ENCODE assay signal across 1 cellular context in the genomic region with DNA sequence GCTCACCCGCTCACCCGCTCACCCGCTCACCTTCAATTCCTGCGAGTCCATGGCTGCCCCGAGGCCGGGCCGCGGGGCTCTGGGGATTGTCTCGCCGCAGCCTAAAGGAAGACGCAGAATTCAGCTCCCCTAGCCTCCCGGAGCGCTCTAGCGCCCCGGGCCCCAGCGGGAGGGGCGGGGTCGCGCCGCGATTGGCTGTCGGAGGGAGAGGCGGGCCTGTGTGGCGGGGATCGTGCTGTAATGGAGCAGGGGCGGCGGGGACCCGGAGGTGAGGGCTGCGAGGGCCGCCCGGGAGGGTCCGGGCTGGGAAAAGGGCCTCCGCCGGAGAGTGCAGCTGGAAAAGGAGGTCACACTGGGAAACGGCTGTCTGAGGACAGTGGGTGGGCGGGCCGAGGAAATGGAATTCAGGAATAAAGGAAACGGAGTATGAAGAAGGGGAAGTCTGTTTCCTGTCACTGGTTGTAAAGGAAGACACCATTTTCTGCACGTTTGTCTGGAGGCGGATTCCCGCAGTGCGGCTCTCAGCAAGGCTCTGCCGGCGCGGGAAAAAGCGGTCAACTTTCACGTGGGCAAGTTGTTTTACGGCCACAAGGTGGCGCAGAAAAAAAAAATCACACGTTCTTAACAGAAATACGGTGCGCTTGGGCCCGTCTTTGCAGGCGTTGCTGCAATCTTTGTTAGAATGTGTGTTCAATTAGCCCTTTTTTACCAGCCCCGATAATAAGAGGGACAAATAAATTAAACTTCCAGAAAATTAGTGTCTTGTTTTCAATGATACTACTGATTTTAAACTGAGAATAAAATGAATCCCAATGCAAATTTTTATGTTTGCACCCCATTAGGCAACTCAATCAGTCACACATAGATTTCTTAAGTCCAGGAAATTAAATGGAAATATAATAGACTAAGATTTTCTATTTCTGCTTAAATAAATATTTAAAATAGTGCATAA.
TF ChIP-seq lines count a peak whose summit lies in the region.

A gene (minus strand): TSS at position 122 of the 952 bp plus-strand sequence. CDS start 71 bp downstream, at position 51.

TF ChIP-seq in K562, 482 proteins besides CTCF, POLR2A, EP300 and RAD21 (continued from another document and continues in another):
- TF ChIP-seq NFRKB (IDR thresholded peaks at IDR 0.05; ENCODE audit: low read depth) (peak; percentile 95), XRCC4 (IDR thresholded peaks at IDR 0.05; ENCODE audit: extremely low read depth, insufficient read depth, insufficient read length) (no peak), ZNF23 (CRISPR knock-in tag; IDR thresholded peaks at IDR 0.05) (no peak), HMG20A (CRISPR knock-in tag; conservative IDR thresholded peaks at IDR 0.05) (no peak), TBL1XR1 (IDR thresholded peaks at IDR 0.05; ENCODE audit: low read length in 2 of 2) (peak; percentile 18 to 69; a peak in 1 of 4 replicates), MED1 (CRISPR knock-in tag; IDR thresholded peaks at IDR 0.05; ENCODE audit: borderline replicate concordance) (no peak), MXI1 (IDR thresholded peaks at IDR 0.05; ENCODE audit: low read depth, low read length) (0 out of 2 replicates have a peak, but pooled peaks have one; percentile 48), NR2C2 (CRISPR knock-in tag; IDR thresholded peaks at IDR 0.05) (no peak), NR2C2 (tag; IDR thresholded peaks at IDR 0.05) (peak; percentile 33), MIER1 (IDR thresholded peaks at IDR 0.05; ENCODE audit: low read depth) (no peak), CREB1 (IDR thresholded peaks at IDR 0.05) (peak; percentile 90), CREB1 (CRISPR knock-in tag; IDR thresholded peaks at IDR 0.05) (peak; percentile 87), RBM39 (optimal IDR thresholded peaks at IDR 0.05; ENCODE audit: low read depth, low read length) (no peak), NUFIP1 (IDR thresholded peaks at IDR 0.05; ENCODE audit: partially characterized antibody) (no peak), NR2F6 (CRISPR knock-in tag; IDR thresholded peaks at IDR 0.05) (no peak), TEAD4 (IDR thresholded peaks at IDR 0.05; ENCODE audit: low read length) (peak; percentile 49; the same call in 1 of the 2 replicates), TEAD4 (CRISPR knock-in tag; IDR thresholded peaks at IDR 0.05; ENCODE audit: borderline replicate concordance) (no peak), HDGF (IDR thresholded peaks at IDR 0.05) (no peak), ZC3H11A (IDR thresholded peaks at IDR 0.05; ENCODE audit: low read depth, low read length) (no peak), NFIX (CRISPR knock-in tag; IDR thresholded peaks at IDR 0.05; ENCODE audit: low read depth) (no peak), LEF1 (IDR thresholded peaks at IDR 0.05) (peak; percentile 69), HNRNPK (IDR thresholded peaks at IDR 0.05; ENCODE audit: low read depth, low read length, poor library complexity, severe bottlenecking) (peak; percentile 28), ERF (CRISPR knock-in tag; IDR thresholded peaks at IDR 0.05) (no peak), ZNF212 (CRISPR knock-in tag; IDR thresholded peaks at IDR 0.05) (no peak), NEUROD1 (IDR thresholded peaks at IDR 0.05; ENCODE audit: borderline replicate concordance, low read depth, low read length, partially characterized antibody) (peak; percentile 71), CCAR2 (IDR thresholded peaks at IDR 0.05; ENCODE audit: low read depth, low read length) (no peak), ZNF282 (CRISPR knock-in tag; IDR thresholded peaks at IDR 0.05) (no peak), ZNF785 (CRISPR knock-in tag; IDR thresholded peaks at IDR 0.05) (no peak), RNF2 (IDR thresholded peaks at IDR 0.05) (peak; percentile 70), TRIM24 (IDR thresholded peaks at IDR 0.05) (peak in 1 of 2 experiments; percentile 71; a peak in 1 of 4 replicates), COPS2 (conservative IDR thresholded peaks at IDR 0.05) (no peak), HNRNPLL (IDR thresholded peaks at IDR 0.05; ENCODE audit: low read depth, low read length, poor library complexity, severe bottlenecking) (peak; percentile 56), YY1 (IDR thresholded peaks at IDR 0.05; ENCODE audit: borderline replicate concordance in 1 of 3, control insufficient read depth in 1 of 3, extremely low read depth in 1 of 3, insufficient read depth in 3 of 3, insufficient read length in 1 of 3, insufficient replicate concordance in 2 of 3, low read depth in 1 of 3, low read length in 2 of 3) (peak; percentile 23 to 82 (median 73)), SOX6 (IDR thresholded peaks at IDR 0.05) (peak; percentile 66; the same call in 1 of the 2 replicates), PTBP1 (IDR thresholded peaks at IDR 0.05; ENCODE audit: low read depth, low read length) (peak; percentile 58; the same call in 1 of the 2 replicates), PML (IDR thresholded peaks at IDR 0.05; ENCODE audit: low read length) (no peak), NFXL1 (CRISPR knock-in tag; IDR thresholded peaks at IDR 0.05) (no peak), GTF2F1 (IDR thresholded peaks at IDR 0.05; ENCODE audit: low read depth, low read length) (no peak; the same call in 1 of the 2 replicates), ZNF12 (CRISPR knock-in tag; IDR thresholded peaks at IDR 0.05) (0 out of 2 replicates have a peak, but pooled peaks have one; percentile 23), POLR2G (IDR thresholded peaks at IDR 0.05; ENCODE audit: low read depth, low read length) (peak; percentile 94), ZSCAN29 (IDR thresholded peaks at IDR 0.05) (peak; percentile 70; the same call in 1 of the 2 replicates)
- TF ChIP-seq, protein P1, sequence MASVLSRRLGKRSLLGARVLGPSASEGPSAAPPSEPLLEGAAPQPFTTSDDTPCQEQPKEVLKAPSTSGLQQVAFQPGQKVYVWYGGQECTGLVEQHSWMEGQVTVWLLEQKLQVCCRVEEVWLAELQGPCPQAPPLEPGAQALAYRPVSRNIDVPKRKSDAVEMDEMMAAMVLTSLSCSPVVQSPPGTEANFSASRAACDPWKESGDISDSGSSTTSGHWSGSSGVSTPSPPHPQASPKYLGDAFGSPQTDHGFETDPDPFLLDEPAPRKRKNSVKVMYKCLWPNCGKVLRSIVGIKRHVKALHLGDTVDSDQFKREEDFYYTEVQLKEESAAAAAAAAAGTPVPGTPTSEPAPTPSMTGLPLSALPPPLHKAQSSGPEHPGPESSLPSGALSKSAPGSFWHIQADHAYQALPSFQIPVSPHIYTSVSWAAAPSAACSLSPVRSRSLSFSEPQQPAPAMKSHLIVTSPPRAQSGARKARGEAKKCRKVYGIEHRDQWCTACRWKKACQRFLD (CRISPR knock-in tag; IDR thresholded peaks at IDR 0.05) = peak; percentile 89; the same call in 1 of the 2 replicates
- TF ChIP-seq, protein P2, sequence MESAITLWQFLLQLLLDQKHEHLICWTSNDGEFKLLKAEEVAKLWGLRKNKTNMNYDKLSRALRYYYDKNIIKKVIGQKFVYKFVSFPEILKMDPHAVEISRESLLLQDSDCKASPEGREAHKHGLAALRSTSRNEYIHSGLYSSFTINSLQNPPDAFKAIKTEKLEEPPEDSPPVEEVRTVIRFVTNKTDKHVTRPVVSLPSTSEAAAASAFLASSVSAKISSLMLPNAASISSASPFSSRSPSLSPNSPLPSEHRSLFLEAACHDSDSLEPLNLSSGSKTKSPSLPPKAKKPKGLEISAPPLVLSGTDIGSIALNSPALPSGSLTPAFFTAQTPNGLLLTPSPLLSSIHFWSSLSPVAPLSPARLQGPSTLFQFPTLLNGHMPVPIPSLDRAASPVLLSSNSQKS (CRISPR knock-in tag; IDR thresholded peaks at IDR 0.05) = no peak
- TF ChIP-seq, protein P3, sequence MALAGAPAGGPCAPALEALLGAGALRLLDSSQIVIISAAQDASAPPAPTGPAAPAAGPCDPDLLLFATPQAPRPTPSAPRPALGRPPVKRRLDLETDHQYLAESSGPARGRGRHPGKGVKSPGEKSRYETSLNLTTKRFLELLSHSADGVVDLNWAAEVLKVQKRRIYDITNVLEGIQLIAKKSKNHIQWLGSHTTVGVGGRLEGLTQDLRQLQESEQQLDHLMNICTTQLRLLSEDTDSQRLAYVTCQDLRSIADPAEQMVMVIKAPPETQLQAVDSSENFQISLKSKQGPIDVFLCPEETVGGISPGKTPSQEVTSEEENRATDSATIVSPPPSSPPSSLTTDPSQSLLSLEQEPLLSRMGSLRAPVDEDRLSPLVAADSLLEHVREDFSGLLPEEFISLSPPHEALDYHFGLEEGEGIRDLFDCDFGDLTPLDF (CRISPR knock-in tag; IDR thresholded peaks at IDR 0.05) = peak; percentile 94
- TF ChIP-seq, protein P4, sequence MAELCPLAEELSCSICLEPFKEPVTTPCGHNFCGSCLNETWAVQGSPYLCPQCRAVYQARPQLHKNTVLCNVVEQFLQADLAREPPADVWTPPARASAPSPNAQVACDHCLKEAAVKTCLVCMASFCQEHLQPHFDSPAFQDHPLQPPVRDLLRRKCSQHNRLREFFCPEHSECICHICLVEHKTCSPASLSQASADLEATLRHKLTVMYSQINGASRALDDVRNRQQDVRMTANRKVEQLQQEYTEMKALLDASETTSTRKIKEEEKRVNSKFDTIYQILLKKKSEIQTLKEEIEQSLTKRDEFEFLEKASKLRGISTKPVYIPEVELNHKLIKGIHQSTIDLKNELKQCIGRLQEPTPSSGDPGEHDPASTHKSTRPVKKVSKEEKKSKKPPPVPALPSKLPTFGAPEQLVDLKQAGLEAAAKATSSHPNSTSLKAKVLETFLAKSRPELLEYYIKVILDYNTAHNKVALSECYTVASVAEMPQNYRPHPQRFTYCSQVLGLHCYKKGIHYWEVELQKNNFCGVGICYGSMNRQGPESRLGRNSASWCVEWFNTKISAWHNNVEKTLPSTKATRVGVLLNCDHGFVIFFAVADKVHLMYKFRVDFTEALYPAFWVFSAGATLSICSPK (IDR thresholded peaks at IDR 0.05; ENCODE audit: borderline replicate concordance) = no peak; the same call in 1 of the 2 replicates
- TF ChIP-seq, protein P5, sequence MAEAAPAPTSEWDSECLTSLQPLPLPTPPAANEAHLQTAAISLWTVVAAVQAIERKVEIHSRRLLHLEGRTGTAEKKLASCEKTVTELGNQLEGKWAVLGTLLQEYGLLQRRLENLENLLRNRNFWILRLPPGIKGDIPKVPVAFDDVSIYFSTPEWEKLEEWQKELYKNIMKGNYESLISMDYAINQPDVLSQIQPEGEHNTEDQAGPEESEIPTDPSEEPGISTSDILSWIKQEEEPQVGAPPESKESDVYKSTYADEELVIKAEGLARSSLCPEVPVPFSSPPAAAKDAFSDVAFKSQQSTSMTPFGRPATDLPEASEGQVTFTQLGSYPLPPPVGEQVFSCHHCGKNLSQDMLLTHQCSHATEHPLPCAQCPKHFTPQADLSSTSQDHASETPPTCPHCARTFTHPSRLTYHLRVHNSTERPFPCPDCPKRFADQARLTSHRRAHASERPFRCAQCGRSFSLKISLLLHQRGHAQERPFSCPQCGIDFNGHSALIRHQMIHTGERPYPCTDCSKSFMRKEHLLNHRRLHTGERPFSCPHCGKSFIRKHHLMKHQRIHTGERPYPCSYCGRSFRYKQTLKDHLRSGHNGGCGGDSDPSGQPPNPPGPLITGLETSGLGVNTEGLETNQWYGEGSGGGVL (CRISPR knock-in tag; IDR thresholded peaks at IDR 0.05) = no peak
- TF ChIP-seq, protein P6, sequence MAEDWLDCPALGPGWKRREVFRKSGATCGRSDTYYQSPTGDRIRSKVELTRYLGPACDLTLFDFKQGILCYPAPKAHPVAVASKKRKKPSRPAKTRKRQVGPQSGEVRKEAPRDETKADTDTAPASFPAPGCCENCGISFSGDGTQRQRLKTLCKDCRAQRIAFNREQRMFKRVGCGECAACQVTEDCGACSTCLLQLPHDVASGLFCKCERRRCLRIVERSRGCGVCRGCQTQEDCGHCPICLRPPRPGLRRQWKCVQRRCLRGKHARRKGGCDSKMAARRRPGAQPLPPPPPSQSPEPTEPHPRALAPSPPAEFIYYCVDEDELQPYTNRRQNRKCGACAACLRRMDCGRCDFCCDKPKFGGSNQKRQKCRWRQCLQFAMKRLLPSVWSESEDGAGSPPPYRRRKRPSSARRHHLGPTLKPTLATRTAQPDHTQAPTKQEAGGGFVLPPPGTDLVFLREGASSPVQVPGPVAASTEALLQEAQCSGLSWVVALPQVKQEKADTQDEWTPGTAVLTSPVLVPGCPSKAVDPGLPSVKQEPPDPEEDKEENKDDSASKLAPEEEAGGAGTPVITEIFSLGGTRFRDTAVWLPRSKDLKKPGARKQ (CRISPR knock-in tag; IDR thresholded peaks at IDR 0.05) = no peak
- TF ChIP-seq, protein P7, sequence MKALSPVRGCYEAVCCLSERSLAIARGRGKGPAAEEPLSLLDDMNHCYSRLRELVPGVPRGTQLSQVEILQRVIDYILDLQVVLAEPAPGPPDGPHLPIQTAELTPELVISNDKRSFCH (CRISPR knock-in tag; IDR thresholded peaks at IDR 0.05) = no peak
- TF ChIP-seq, protein P7 (tag; IDR thresholded peaks at IDR 0.05) = 0 out of 2 replicates have a peak, but pooled peaks have one; percentile 65
- TF ChIP-seq, protein P8, sequence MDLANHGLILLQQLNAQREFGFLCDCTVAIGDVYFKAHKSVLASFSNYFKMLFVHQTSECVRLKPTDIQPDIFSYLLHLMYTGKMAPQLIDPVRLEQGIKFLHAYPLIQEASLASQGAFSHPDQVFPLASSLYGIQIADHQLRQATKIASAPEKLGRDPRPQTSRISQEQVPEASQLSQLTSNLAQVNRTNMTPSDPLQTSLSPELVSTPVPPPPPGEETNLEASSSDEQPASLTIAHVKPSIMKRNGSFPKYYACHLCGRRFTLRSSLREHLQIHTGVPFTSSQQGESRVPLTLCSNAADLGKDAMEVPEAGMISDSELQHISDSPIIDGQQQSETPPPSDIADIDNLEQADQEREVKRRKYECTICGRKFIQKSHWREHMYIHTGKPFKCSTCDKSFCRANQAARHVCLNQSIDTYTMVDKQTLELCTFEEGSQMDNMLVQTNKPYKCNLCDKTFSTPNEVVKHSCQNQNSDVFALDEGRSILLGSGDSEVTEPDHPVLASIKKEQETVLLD (IDR thresholded peaks at IDR 0.05) = peak; percentile 77; the same call in 1 of the 2 replicates
- TF ChIP-seq, protein P9, sequence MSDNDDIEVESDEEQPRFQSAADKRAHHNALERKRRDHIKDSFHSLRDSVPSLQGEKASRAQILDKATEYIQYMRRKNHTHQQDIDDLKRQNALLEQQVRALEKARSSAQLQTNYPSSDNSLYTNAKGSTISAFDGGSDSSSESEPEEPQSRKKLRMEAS (CRISPR knock-in tag; IDR thresholded peaks at IDR 0.05) = peak; percentile 95
- TF ChIP-seq, protein P10, sequence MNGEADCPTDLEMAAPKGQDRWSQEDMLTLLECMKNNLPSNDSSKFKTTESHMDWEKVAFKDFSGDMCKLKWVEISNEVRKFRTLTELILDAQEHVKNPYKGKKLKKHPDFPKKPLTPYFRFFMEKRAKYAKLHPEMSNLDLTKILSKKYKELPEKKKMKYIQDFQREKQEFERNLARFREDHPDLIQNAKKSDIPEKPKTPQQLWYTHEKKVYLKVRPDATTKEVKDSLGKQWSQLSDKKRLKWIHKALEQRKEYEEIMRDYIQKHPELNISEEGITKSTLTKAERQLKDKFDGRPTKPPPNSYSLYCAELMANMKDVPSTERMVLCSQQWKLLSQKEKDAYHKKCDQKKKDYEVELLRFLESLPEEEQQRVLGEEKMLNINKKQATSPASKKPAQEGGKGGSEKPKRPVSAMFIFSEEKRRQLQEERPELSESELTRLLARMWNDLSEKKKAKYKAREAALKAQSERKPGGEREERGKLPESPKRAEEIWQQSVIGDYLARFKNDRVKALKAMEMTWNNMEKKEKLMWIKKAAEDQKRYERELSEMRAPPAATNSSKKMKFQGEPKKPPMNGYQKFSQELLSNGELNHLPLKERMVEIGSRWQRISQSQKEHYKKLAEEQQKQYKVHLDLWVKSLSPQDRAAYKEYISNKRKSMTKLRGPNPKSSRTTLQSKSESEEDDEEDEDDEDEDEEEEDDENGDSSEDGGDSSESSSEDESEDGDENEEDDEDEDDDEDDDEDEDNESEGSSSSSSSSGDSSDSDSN (IDR thresholded peaks at IDR 0.05; ENCODE audit: borderline replicate concordance in 1 of 2, low read depth in 2 of 2, low read length in 2 of 2) = peak; percentile 76 to 93; a peak in 3 of 4 replicates
